In the genomic region with DNA sequence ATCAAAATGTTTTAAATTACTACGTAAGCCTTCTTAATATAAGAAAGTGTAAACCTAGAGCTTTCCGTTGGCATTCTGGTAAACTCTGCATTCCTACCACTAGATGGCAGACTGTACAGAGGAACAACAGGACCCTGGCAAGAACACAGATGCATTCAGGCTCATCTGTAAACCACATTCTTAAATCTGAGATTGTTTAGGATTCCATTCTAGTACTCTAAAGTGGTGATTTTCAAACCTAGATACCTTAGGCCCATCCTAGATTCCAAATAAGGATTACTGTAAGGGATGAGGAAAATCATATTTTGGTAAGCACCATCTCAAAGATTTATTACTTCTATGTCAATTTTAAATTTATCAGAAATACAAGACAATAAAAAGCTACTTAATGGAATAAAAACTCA, we compare ENCODE assay signal across 7 cellular contexts. TPM values are rescaled to one million over a fixed set of nuclear protein-coding genes. Genes with fewer than 3 reads are reported as not detected.
A peak's percentile ranks its signal among the peaks of the same experiment; 100 is the strongest.
DNase-seq lines count a peak whose midpoint lies in the region; ATAC-seq and TF ChIP-seq lines count a peak whose summit lies in the region.

No MANE protein-coding gene starts in this region.

- no peaks in the 10 kb centered on the region for H3K27me3 ChIP-seq in ovary

- H3K9me3 Mint-ChIP-seq in activated naive CD4-positive, alpha-beta T cell treated with anti-CD3 and anti-CD28 coated beads, Interleukin-2, amount 50 U/mL, for 24 hours, result peaks cover 8% of the 10 kb centered on the region

- H3K27me3 Mint-ChIP-seq in activated naive CD4-positive, alpha-beta T cell treated with anti-CD3 and anti-CD28 coated beads, Interleukin-2, amount 50 U/mL, for 24 hours, result no peaks in the 10 kb centered on the region

- H3K27ac ChIP-seq in ovary, result peak overlapping the region in 1 of 2 donors; percentile 47

- peaks cover 3% of the 10 kb centered on the region for H3K4me1 ChIP-seq in ovary (ENCODE audit: insufficient read depth)

- peaks cover 76% of the 10 kb centered on the region for H3K4me1 Mint-ChIP-seq in activated naive CD4-positive, alpha-beta T cell treated with anti-CD3 and anti-CD28 coated beads, Interleukin-2, amount 50 U/mL, for 24 hours

- H3K36me3 ChIP-seq in ovary, result no peaks in the 10 kb centered on the region

- peak overlapping the region; percentile 6 for H3K4me3 ChIP-seq in ovary

- DNase-seq in ELR (ENCODE audit: low read depth) (peak; percentile 93), HT-29 (ENCODE audit: low spot score) (peak; percentile 95), NOMO-1 treated with DMSO at 0.1 percent for 48 hours (lab: John Stamatoyannopoulos, UW; ENCODE audit: unreplicated experiment) (peak; percentile 80), globus pallidus (ENCODE audit: low spot score) (peak; percentile 91), ovary (peak in 4 of 5 donors; percentile 42 to 83 (median 61))

- TF ChIP-seq POLR2A in ovary (IDR thresholded peaks at IDR 0.05), result no peak

- intact Hi-C loops in ovary (cut with DNase I), result loop anchor here in 3 of 4 donors (10.0 kb wide), 2 partner anchors 97 to 153 kb away; no protein-coding TSS in a partner anchor

- WGBS in ovary, 3 donors, result 0 to 1% (median 1%) methylated on average over 2 of the region's 2 CpGs

- no peak for TF ChIP-seq EP300 in ovary (IDR thresholded peaks at IDR 0.05)

- ATAC-seq in GM21390 (IDR thresholded peaks at IDR 0.05; ENCODE audit: unreplicated experiment), result peak; percentile 61

- peaks cover 2% of the 10 kb centered on the region for H3K36me3 Mint-ChIP-seq in activated naive CD4-positive, alpha-beta T cell treated with anti-CD3 and anti-CD28 coated beads, Interleukin-2, amount 50 U/mL, for 24 hours

- H3K27ac Mint-ChIP-seq in activated naive CD4-positive, alpha-beta T cell treated with anti-CD3 and anti-CD28 coated beads, Interleukin-2, amount 50 U/mL, for 24 hours, result peak overlapping the region; percentile 48

- TF ChIP-seq CTCF in ovary (IDR thresholded peaks at IDR 0.05), result peak; percentile 83 to 96 (median 96)

- peak overlapping the region; percentile 37 for H3K4me3 Mint-ChIP-seq in activated naive CD4-positive, alpha-beta T cell treated with anti-CD3 and anti-CD28 coated beads, Interleukin-2, amount 50 U/mL, for 24 hours

- H3K9me3 ChIP-seq in ovary, result no peaks in the 10 kb centered on the region

RNA-seq across cellular contexts. Expression of gene PICALM, which starts 26.9 kb away (rescaled TPM):
- total RNA-seq in HT-29 (2014; rRNA removed; shearing (Covaris generic)), result 90.4 and 93.6 TPM in 2 replicates
- 100 to 1,000 TPM; 176 to 274 (median 206) TPM for total RNA-seq in ovary
- polyA plus RNA-seq in ovary, result 100 to 1,000 TPM; 103 to 250 TPM
